In the genomic region with DNA sequence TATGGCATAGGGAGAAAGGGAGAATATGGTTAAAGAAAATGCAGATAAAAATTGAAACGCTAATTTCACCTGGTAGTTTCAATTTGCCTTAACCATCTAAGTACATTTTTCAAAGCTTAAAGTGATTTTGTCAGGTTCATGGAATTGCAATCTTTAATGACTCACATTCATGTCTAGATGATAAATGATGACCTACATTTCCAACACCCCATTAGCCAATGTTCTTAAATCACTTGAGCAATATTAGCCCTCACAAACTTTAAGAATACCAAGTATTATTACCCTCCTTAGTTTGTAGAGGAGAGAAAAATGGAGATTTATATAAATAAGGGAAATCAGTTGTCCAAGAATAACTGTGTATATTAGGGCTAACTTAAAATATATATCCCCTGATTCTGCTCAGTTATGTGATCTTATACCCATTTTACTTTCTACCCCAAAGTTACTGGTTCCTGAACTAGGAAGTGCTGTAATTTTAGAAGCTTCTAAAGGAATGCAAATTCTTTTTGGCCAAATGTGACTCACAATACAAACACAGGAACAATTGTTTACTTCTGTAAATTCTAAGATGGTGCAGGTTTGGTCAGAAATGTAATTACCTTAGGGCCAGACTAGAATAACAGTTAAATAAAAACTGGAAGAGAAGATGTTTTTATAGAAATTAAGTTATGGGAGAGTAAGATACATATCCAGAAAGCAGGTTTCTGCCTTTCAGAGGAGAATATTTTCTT, we compare ENCODE assay signal across 17 cellular contexts. TPM values are rescaled to one million over a fixed set of nuclear protein-coding genes. Genes with fewer than 3 reads are reported as not detected.
A peak's percentile ranks its signal among the peaks of the same experiment; 100 is the strongest.
DNase-seq lines count a peak whose midpoint lies in the region; ATAC-seq, FAIRE-seq and TF ChIP-seq lines count a peak whose summit lies in the region.
"Had no signal": no experiment of that assay in that cellular context is flagged by ENCODE, and none has a peak within 500 bp of the region (broad histone marks: within the 10 kb centered on the region; RNA-seq: fewer than 3 reads in every experiment).

No MANE protein-coding gene starts in this region.

- CTCF ChIA-PET in activated naive CD4-positive, alpha-beta T cell treated with anti-CD3 and anti-CD28 coated beads for 36 hours (lab: Charles Lee) = no interaction called here

- peak overlapping the region; percentile 76 for H3K27ac Mint-ChIP-seq in astrocyte (ENCODE audit: unreplicated experiment)
- no peak overlapping the region for H3K27ac Mint-ChIP-seq in activated naive CD4-positive, alpha-beta T cell treated with anti-CD3 and anti-CD28 coated beads for 36 hours
- H3K27ac Mint-ChIP-seq: activated naive CD4-positive, alpha-beta T cell treated with anti-CD3 and anti-CD28 coated beads, Interleukin-2, amount 50 U/mL, for 72 hours; progenitor cell of endocrine pancreas had no signal

- H2AFZ ChIP-seq in astrocyte (ENCODE audit: low read depth, low read length) = no peak overlapping the region

- FAIRE-seq in astrocyte (lab: Jason Lieb, UNC) = peak; percentile 78
- FAIRE-seq: GM19239, H1 had no signal

- no peak for TF ChIP-seq CTCF in astrocyte (IDR thresholded peaks at IDR 0.05; ENCODE audit: insufficient read depth, low read depth, low read length)
- no peak for TF ChIP-seq CTCF in foreskin keratinocyte (conservative IDR thresholded peaks at IDR 0.05)

- H3K4me3 ChIP-seq in astrocyte (ENCODE audit: insufficient read depth, low read depth, low read length) = no peak overlapping the region
- H3K4me3 ChIP-seq: mucosa of descending colon, tibial nerve had no signal

- H4K20me1 ChIP-seq in astrocyte (ENCODE audit: insufficient read depth, low read length) = no peaks in the 10 kb centered on the region

- peaks cover 18% of the 10 kb centered on the region for H3K4me1 Mint-ChIP-seq in astrocyte (ENCODE audit: low read depth, unreplicated experiment)
- no peaks in the 10 kb centered on the region for H3K4me1 Mint-ChIP-seq in activated naive CD4-positive, alpha-beta T cell treated with anti-CD3 and anti-CD28 coated beads for 36 hours (ENCODE audit: low read depth)

- H3K79me2 ChIP-seq in astrocyte (ENCODE audit: insufficient read depth, low read length) = no peaks in the 10 kb centered on the region

- no peaks in the 10 kb centered on the region for H3K36me3 ChIP-seq in astrocyte (ENCODE audit: insufficient read depth, low read length)
- H3K36me3 ChIP-seq: tibial nerve had no signal

- H3K27me3 ChIP-seq in astrocyte (ENCODE audit: insufficient read depth, low read length) (no peaks in the 10 kb centered on the region), foreskin keratinocyte (no peaks in the 10 kb centered on the region)
- H3K27me3 ChIP-seq: tibial nerve had no signal

- H3K36me3 Mint-ChIP-seq in astrocyte (ENCODE audit: low read depth, unreplicated experiment) = no peaks in the 10 kb centered on the region
- H3K36me3 Mint-ChIP-seq in activated naive CD4-positive, alpha-beta T cell treated with anti-CD3 and anti-CD28 coated beads for 36 hours (ENCODE audit: low read depth) = no peaks in the 10 kb centered on the region
- H3K36me3 Mint-ChIP-seq: activated naive CD4-positive, alpha-beta T cell treated with anti-CD3 and anti-CD28 coated beads, Interleukin-2, amount 50 U/mL, for 72 hours had no signal

- H3K4me1 ChIP-seq in astrocyte (ENCODE audit: insufficient read depth, low read length) = peaks cover 22% of the 10 kb centered on the region
- H3K4me1 ChIP-seq in foreskin keratinocyte = peaks cover 30% of the 10 kb centered on the region
- H3K4me1 ChIP-seq: tibial nerve had no signal

- H3K4me2 ChIP-seq in astrocyte (ENCODE audit: low read length) = peak overlapping the region; percentile 77

- ATAC-seq in foreskin keratinocyte (peak; percentile 61), GM21737 (IDR thresholded peaks at IDR 0.05; ENCODE audit: unreplicated experiment) (no peak), HG03342 (IDR thresholded peaks at IDR 0.05; ENCODE audit: unreplicated experiment) (no peak), GM21576 (IDR thresholded peaks at IDR 0.05; ENCODE audit: unreplicated experiment) (no peak)
- ATAC-seq: activated naive CD4-positive, alpha-beta T cell treated with anti-CD3 and anti-CD28 coated beads, Interleukin-2, amount 50 U/mL, for 72 hours; mucosa of descending colon had no signal

- no peaks in the 10 kb centered on the region for H3K9me3 ChIP-seq in astrocyte (ENCODE audit: insufficient read depth, low read depth, low read length)
- H3K9me3 ChIP-seq: mucosa of descending colon, tibial nerve had no signal

- peak overlapping the region; percentile 20 for H3K9ac ChIP-seq in astrocyte (ENCODE audit: low read length)

- intact Hi-C loops in activated naive CD4-positive, alpha-beta T cell treated with anti-CD3 and anti-CD28 coated beads for 36 hours (cut with micrococcal nuclease) = no loop called here

- H3K27ac ChIP-seq in astrocyte (ENCODE audit: low read depth, low read length) (peak overlapping the region; percentile 57), foreskin keratinocyte (peak overlapping the region; percentile 74)
- H3K27ac ChIP-seq: tibial nerve had no signal

- H3K4me3 Mint-ChIP-seq in astrocyte (ENCODE audit: unreplicated experiment) = no peak overlapping the region
- H3K4me3 Mint-ChIP-seq in activated naive CD4-positive, alpha-beta T cell treated with anti-CD3 and anti-CD28 coated beads for 36 hours = no peak overlapping the region

- no peaks in the 10 kb centered on the region for H3K27me3 Mint-ChIP-seq in astrocyte (ENCODE audit: low read depth, unreplicated experiment)
- peaks cover 3% of the 10 kb centered on the region for H3K27me3 Mint-ChIP-seq in activated naive CD4-positive, alpha-beta T cell treated with anti-CD3 and anti-CD28 coated beads for 36 hours (ENCODE audit: low read depth)
- H3K27me3 Mint-ChIP-seq: progenitor cell of endocrine pancreas had no signal

- peaks cover 2% of the 10 kb centered on the region for H3K9me3 Mint-ChIP-seq in astrocyte (ENCODE audit: unreplicated experiment)
- no peaks in the 10 kb centered on the region for H3K9me3 Mint-ChIP-seq in activated naive CD4-positive, alpha-beta T cell treated with anti-CD3 and anti-CD28 coated beads for 36 hours

- peak; percentile 20 for DNase-seq in AG08396 (ENCODE audit: low spot score)
- peak; percentile 67 for DNase-seq in HS-5 (ENCODE audit: low read depth)
- peak; percentile 85 for DNase-seq in astrocyte (ENCODE audit: low read depth)
- peak; percentile 72 to 87 for DNase-seq in foreskin keratinocyte
- no peak for DNase-seq in activated naive CD4-positive, alpha-beta T cell treated with anti-CD3 and anti-CD28 coated beads for 36 hours
- DNase-seq: activated CD4-positive, CD25-positive, alpha-beta regulatory T cell; activated CD8-positive, alpha-beta memory T cell treated with anti-CD3 and anti-CD28 coated beads, Interleukin-2, amount 50 U/mL, for 4 hours; mucosa of descending colon; stimulated activated CD8-positive, alpha-beta memory T cell treated with anti-CD3 and anti-CD28 coated beads, Interleukin-4, amount 100 ng/mL, for 48 hours had no signal

RNA-seq across cellular contexts. Expression of gene TPBG, which starts 34.5 kb away (rescaled TPM):
- total RNA-seq in astrocyte = 23.7 and 26.0 TPM in 2 replicates
- 46.7 and 49.5 TPM in 2 replicates for total RNA-seq in foreskin keratinocyte
- polyA plus RNA-seq in foreskin keratinocyte = 37.5 and 42.0 TPM in 2 replicates
- under 1 TPM in 1 of 2 experiments, not detected in 1; 0.07 TPM for total RNA-seq in activated naive CD4-positive, alpha-beta T cell treated with anti-CD3 and anti-CD28 coated beads for 36 hours

Comparison
In these comparisons a context has a peak if more than half of its experiments do, and no peak if none do; other contexts are left out.
1. RNA of gene TPBG, which starts 34.5 kb away (total RNA-seq): 46.7 to 49.5 TPM in foreskin keratinocyte and 23.7 to 26.0 TPM in astrocyte; 0.07 TPM in activated naive CD4-positive, alpha-beta T cell treated with anti-CD3 and anti-CD28 coated beads for 36 hours; every median in the first group is over 10 times any median in the second.